ENCODE assay signal across 9 cellular contexts in the genomic region with DNA sequence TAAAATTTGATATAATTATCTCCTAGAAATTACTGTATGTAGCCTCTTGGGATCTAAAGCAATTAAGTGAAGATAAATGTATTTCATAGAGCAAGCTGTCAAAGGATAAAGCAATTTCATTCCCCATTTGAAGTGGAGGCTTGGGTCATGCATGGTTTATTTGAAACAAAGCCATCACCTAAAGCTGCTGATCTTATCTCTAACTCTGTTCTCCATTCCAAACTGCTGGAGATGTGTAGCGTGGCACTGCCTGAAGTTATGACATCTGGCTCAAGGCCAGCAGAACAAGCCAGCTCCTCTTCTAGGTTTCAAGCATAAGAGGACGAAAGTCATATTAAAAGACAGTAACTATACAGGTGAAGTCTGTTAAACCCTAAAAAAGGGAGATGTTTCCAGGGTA.
DNase-seq lines count a peak whose midpoint lies in the region; ATAC-seq, FAIRE-seq and TF ChIP-seq lines count a peak whose summit lies in the region.
"Had no signal": no experiment of that assay in that cellular context is flagged by ENCODE, and none has a peak within 500 bp of the region (broad histone marks: within the 10 kb centered on the region; RNA-seq: fewer than 3 reads in every experiment).

No MANE protein-coding gene starts in this region.

- CTCF ChIA-PET in HEK293T (lab: Yijun Ruan, JAX), result no interaction called here

- no peaks in the 10 kb centered on the region for H3K9me3 ChIP-seq in SJSA1 (replicated peaks)
- no peaks in the 10 kb centered on the region for H3K9me3 ChIP-seq in left lung

- no peak for FAIRE-seq in frontal cortex (lab: Jason Lieb, UNC)

- ATAC-seq in left lung, result peak; percentile 10
- ATAC-seq in GM21381 (IDR thresholded peaks at IDR 0.05; ENCODE audit: unreplicated experiment), result no peak
- ATAC-seq: HCT116 had no signal

- H3K4me3 ChIP-seq in SJSA1, result no peak overlapping the region
- no peak overlapping the region for H3K4me3 ChIP-seq in left lung

- no peaks in the 10 kb centered on the region; the same call in 1 of the 2 replicates for H3K36me3 ChIP-seq in SJSA1
- no peaks in the 10 kb centered on the region for H3K36me3 ChIP-seq in left lung

- intact Hi-C loops in left lung (cut with DNase I), result no loop called here

- H3K27me3 ChIP-seq in SJSA1 (replicated peaks) (no peaks in the 10 kb centered on the region), left lung (no peaks in the 10 kb centered on the region)

- H3K27ac ChIP-seq in SJSA1 (peak overlapping the region; percentile 74), left lung (peak overlapping the region in 1 of 2 donors; percentile 67)

- H3K4me1 ChIP-seq in SJSA1 (replicated peaks), result peaks cover 37% of the 10 kb centered on the region
- peaks cover 23 to 36% of the 10 kb centered on the region in 2 donors for H3K4me1 ChIP-seq in left lung

- no peak for TF ChIP-seq CTCF in left lung (IDR thresholded peaks at IDR 0.05)

- peak; percentile 5 for DNase-seq in DMS 273 treated with DMSO at 0.1 percent for 48 hours (lab: John Stamatoyannopoulos, UW)
- peak; percentile 44 for DNase-seq in HEK293T (ENCODE audit: extremely low spot score)
- DNase-seq in SJSA1 (ENCODE audit: low read depth in 1 of 2, low spot score in 2 of 2), result no peak
- no peak for DNase-seq in left lung
- DNase-seq in islet precursor cell, result no peak
- no peak for DNase-seq in RKO (ENCODE audit: low spot score)
- no peak for DNase-seq in frontal cortex (ENCODE audit: low spot score in 2 of 2)

- POLR2A ChIA-PET in HEK293T (lab: Yijun Ruan, JAX), result no interaction called here

TF ChIP-seq in HEK293T, 16 proteins besides CTCF, POLR2A, EP300 and RAD21:
- no peak for TF ChIP-seq TARDBP (IDR thresholded peaks at IDR 0.05)
- TF ChIP-seq, protein P1, sequence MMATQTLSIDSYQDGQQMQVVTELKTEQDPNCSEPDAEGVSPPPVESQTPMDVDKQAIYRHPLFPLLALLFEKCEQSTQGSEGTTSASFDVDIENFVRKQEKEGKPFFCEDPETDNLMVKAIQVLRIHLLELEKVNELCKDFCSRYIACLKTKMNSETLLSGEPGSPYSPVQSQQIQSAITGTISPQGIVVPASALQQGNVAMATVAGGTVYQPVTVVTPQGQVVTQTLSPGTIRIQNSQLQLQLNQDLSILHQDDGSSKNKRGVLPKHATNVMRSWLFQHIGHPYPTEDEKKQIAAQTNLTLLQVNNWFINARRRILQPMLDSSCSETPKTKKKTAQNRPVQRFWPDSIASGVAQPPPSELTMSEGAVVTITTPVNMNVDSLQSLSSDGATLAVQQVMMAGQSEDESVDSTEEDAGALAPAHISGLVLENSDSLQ (IDR thresholded peaks at IDR 0.05), result no peak
TF ChIP-seq in HEK293T: peak in this region for 0.

Comparison
In these comparisons a context has a peak if more than half of its experiments do, and no peak if none do; other contexts are left out.
1. DNase-seq: peak in DMS 273 treated with DMSO at 0.1 percent for 48 hours (single experiment) and HEK293T (single experiment); none in SJSA1 (0 of 2), left lung (0 of 2), islet precursor cell (single experiment), RKO (single experiment) and frontal cortex (0 of 2).